Comparison of ENCODE assay signal across 11 cellular contexts in genomic region chr11:13834463-13834862, GRCh38.
DNase-seq lines count a peak whose midpoint lies in the region; ATAC-seq and TF ChIP-seq lines count a peak whose summit lies in the region.
"Had no signal": no experiment of that assay in that cellular context is flagged by ENCODE, and none has a peak within 500 bp of the region (broad histone marks: within the 10 kb centered on the region; RNA-seq: fewer than 3 reads in every experiment).

No MANE protein-coding gene starts in this region.

- peaks cover 16% of the 10 kb centered on the region for H3K9me3 Mint-ChIP-seq in nephron progenitor cell
- H3K9me3 Mint-ChIP-seq: effector memory CD8-positive, alpha-beta T cell had no signal

- H3K27me3 ChIP-seq in GM06990 (replicated peaks; ENCODE audit: control insufficient read depth, insufficient read depth, low read length) (no peaks in the 10 kb centered on the region; the same call in 1 of the 2 replicates), Karpas-422 (ENCODE audit: low read length) (no peaks in the 10 kb centered on the region)

- H3K4me1 Mint-ChIP-seq in nephron progenitor cell, result peaks cover 7% of the 10 kb centered on the region

- no peaks in the 10 kb centered on the region for H4K20me1 ChIP-seq in Karpas-422 (ENCODE audit: insufficient read depth, low read depth, low read length)

- H3K27me3 Mint-ChIP-seq in nephron progenitor cell (ENCODE audit: low read depth, poor library complexity), result peaks cover 7% of the 10 kb centered on the region

- DNase-seq in GM06990 (ENCODE audit: extremely low read depth, insufficient read length) (no peak), Karpas-422 (peak; percentile 43), cardiac fibroblast (ENCODE audit: low read depth in 2 of 2) (no peak), nephron progenitor cell (peak; percentile 54), C1 segment of cervical spinal cord (lab: John Stamatoyannopoulos, UW) (no peak), dedifferentiated amniotic fluid mesenchymal stem cell (ENCODE audit: extremely low spot score) (no peak), HuH-7.5 (ENCODE audit: low spot score) (no peak)
- DNase-seq: effector memory CD8-positive, alpha-beta T cell; NCI-H2081 treated with DMSO at 0.1 percent for 48 hours had no signal

- H3K4me1 ChIP-seq in Karpas-422 (ENCODE audit: low read length), result no peaks in the 10 kb centered on the region

- no peaks in the 10 kb centered on the region for H3K9me2 ChIP-seq in Karpas-422 (replicated peaks; ENCODE audit: insufficient read depth, low read length)

- no peak overlapping the region for H3K4me2 ChIP-seq in Karpas-422 (ENCODE audit: low read depth, low read length, poor library complexity, severe bottlenecking)

- no peak overlapping the region for H3K4me3 ChIP-seq in GM06990 (replicated peaks; ENCODE audit: low read depth, low read length)
- H3K4me3 ChIP-seq in Karpas-422 (ENCODE audit: low read length), result no peak overlapping the region
- H3K4me3 ChIP-seq in cardiac fibroblast (replicated peaks in 1 of 2; ENCODE audit: low read depth in 2 of 2, low read length in 2 of 2), result no peak overlapping the region

- H3K9ac ChIP-seq in Karpas-422 (ENCODE audit: low read length), result no peak overlapping the region

- ATAC-seq in GM18858 (IDR thresholded peaks at IDR 0.05; ENCODE audit: unreplicated experiment), result no peak
- ATAC-seq: effector memory CD8-positive, alpha-beta T cell; left lobe of liver had no signal

- H3K27ac ChIP-seq in Karpas-422 (ENCODE audit: low read length), result no peak overlapping the region

- H3K36me3 Mint-ChIP-seq in nephron progenitor cell (ENCODE audit: low read depth), result no peaks in the 10 kb centered on the region

- H3K9me3 ChIP-seq in Karpas-422 (ENCODE audit: low read length), result no peaks in the 10 kb centered on the region

- no peak overlapping the region for H3K4me3 Mint-ChIP-seq in nephron progenitor cell
- H3K4me3 Mint-ChIP-seq: effector memory CD8-positive, alpha-beta T cell had no signal

- no peak overlapping the region for H2AFZ ChIP-seq in Karpas-422 (ENCODE audit: low read length)

- no peak overlapping the region for H3K27ac Mint-ChIP-seq in nephron progenitor cell
- H3K27ac Mint-ChIP-seq: effector memory CD8-positive, alpha-beta T cell had no signal

- no peaks in the 10 kb centered on the region for H3K36me3 ChIP-seq in GM06990 (ENCODE audit: control insufficient read depth, insufficient read depth, low read length)
- H3K36me3 ChIP-seq in Karpas-422 (ENCODE audit: insufficient read depth, low read length), result no peaks in the 10 kb centered on the region

- no peaks in the 10 kb centered on the region for H3K79me2 ChIP-seq in Karpas-422 (ENCODE audit: low read length)

- TF ChIP-seq CTCF in GM06990 (IDR thresholded peaks at IDR 0.05; ENCODE audit: insufficient read depth, low read length, poor library complexity, severe bottlenecking), result peak; percentile 29
- peak; percentile 26 for TF ChIP-seq CTCF in cardiac fibroblast (IDR thresholded peaks at IDR 0.05; ENCODE audit: low read depth, low read length)
- peak; percentile 54 for TF ChIP-seq CTCF in nephron progenitor cell (IDR thresholded peaks at IDR 0.05)

Comparison
In these comparisons a context has a peak if more than half of its experiments do, and no peak if none do; other contexts are left out.
1. DNase-seq: peak in Karpas-422 (single experiment) and nephron progenitor cell (single experiment); none in GM06990 (single experiment), cardiac fibroblast (0 of 2), C1 segment of cervical spinal cord (0 of 14), dedifferentiated amniotic fluid mesenchymal stem cell (single experiment) and HuH-7.5 (single experiment).
2. Peak in every context shown above with its lines, with median percentiles within 50 percentile points of each other: CTCF ChIP-seq.